ENCODE assay signal across 23 cellular contexts in genomic region chr2:235418918-235419317, GRCh38.
DNase-seq lines count a peak whose midpoint lies in the region; ATAC-seq, FAIRE-seq and TF ChIP-seq lines count a peak whose summit lies in the region.
"Had no signal": no experiment of that assay in that cellular context is flagged by ENCODE, and none has a peak within 500 bp of the region (broad histone marks: within the 10 kb centered on the region; RNA-seq: fewer than 3 reads in every experiment).

No MANE protein-coding gene starts in this region.

- no peak overlapping the region for H3K4me3 ChIP-seq in skeletal muscle cell (ENCODE audit: low read depth, low read length)
- no peak overlapping the region for H3K4me3 ChIP-seq in small intestine (ENCODE audit: low read depth in 1 of 2, low read length in 2 of 2)
- H3K4me3 ChIP-seq: GM23338 had no signal

- no peaks in the 10 kb centered on the region for H3K9me3 ChIP-seq in small intestine (ENCODE audit: control insufficient read depth, low read depth)

- TF ChIP-seq CTCF in chondrocyte (IDR thresholded peaks at IDR 0.05), result peak; percentile 27

- DNase-seq in DMS 273 (lab: John Stamatoyannopoulos, UW; ENCODE audit: unreplicated experiment), result peak; percentile 24
- DNase-seq in DMS 273 treated with DMSO at 0.1 percent for 48 hours (lab: John Stamatoyannopoulos, UW), result no peak
- DNase-seq in NCI-H526 (lab: John Stamatoyannopoulos, UW), result peak; percentile 48 to 75
- no peak for DNase-seq in chondrocyte (ENCODE audit: low spot score)
- DNase-seq in skeletal muscle cell (ENCODE audit: low read depth), result peak; percentile 25
- DNase-seq in small intestine, result no peak
- DNase-seq: CD4-positive, CD25-positive, alpha-beta regulatory T cell; DMS53; H9; KG1; MM.1S; NCI-H2029; NCI-H226; NCI-H510A; NCI-H748 treated with DMSO at 0.1 percent for 48 hours; NK-92 treated with Interleukin-12 subunit alpha and Interleukin-12 subunit beta, amount 100 ng/mL, for 24 hours; PC-3 had no signal

- peaks cover 14% of the 10 kb centered on the region for H3K4me1 Mint-ChIP-seq in chondrocyte (ENCODE audit: low read depth)
- H3K4me1 Mint-ChIP-seq: CD4-positive, CD25-positive, alpha-beta regulatory T cell had no signal

- no peak overlapping the region for H3K27ac ChIP-seq in small intestine (ENCODE audit: low read depth in 1 of 2, low read length in 1 of 2)
- H3K27ac ChIP-seq: 22Rv1 had no signal

- peaks cover 6% of the 10 kb centered on the region for H3K9me3 Mint-ChIP-seq in chondrocyte (ENCODE audit: low read depth)
- H3K9me3 Mint-ChIP-seq: CD4-positive, CD25-positive, alpha-beta regulatory T cell had no signal

- ATAC-seq in HG03045 (IDR thresholded peaks at IDR 0.05; ENCODE audit: unreplicated experiment) (no peak), GM18505 (IDR thresholded peaks at IDR 0.05; ENCODE audit: unreplicated experiment) (no peak)
- ATAC-seq: GM23338, PC-3, SK-N-SH treated with all-trans-retinoic acid at 6 μM for 48 hours had no signal

- peaks cover 2% of the 10 kb centered on the region for H3K27me3 Mint-ChIP-seq in chondrocyte (ENCODE audit: low read depth)

- TF ChIP-seq POLR2A in GM18505 (IDR thresholded peaks at IDR 0.05; ENCODE audit: borderline replicate concordance, extremely low read depth, insufficient read depth, insufficient read length), result no peak

- H3K4me3 Mint-ChIP-seq in chondrocyte (ENCODE audit: unreplicated experiment), result no peak overlapping the region
- H3K4me3 Mint-ChIP-seq: CD4-positive, CD25-positive, alpha-beta regulatory T cell; GM23338; H9 had no signal

- no peak overlapping the region for H3K27ac Mint-ChIP-seq in chondrocyte (ENCODE audit: unreplicated experiment)
- H3K27ac Mint-ChIP-seq: CD4-positive, CD25-positive, alpha-beta regulatory T cell; GM23338; H9 had no signal

- WGBS in small intestine, 3 donors, result 72 to 83% (median 79%) methylated on average over 7 of the region's 7 CpGs

- H3K4me1 ChIP-seq in small intestine (ENCODE audit: control insufficient read depth in 2 of 2, insufficient read depth in 1 of 2, low read depth in 1 of 2, low read length in 1 of 2), result no peaks in the 10 kb centered on the region

- H3K27me3 ChIP-seq in small intestine (ENCODE audit: control insufficient read depth in 2 of 2, insufficient read depth in 2 of 2, low read length in 2 of 2), result no peaks in the 10 kb centered on the region

- no peak for FAIRE-seq in small intestine (lab: Jason Lieb, UNC)
- FAIRE-seq: HTR-8/SVneo had no signal

- H3K36me3 Mint-ChIP-seq in chondrocyte (ENCODE audit: low read depth), result peaks cover 4% of the 10 kb centered on the region
- H3K36me3 Mint-ChIP-seq: CD4-positive, CD25-positive, alpha-beta regulatory T cell had no signal

- no peaks in the 10 kb centered on the region for H3K36me3 ChIP-seq in small intestine (ENCODE audit: control insufficient read depth in 2 of 2, insufficient read depth in 2 of 2, low read length in 2 of 2)

Comparison
In these comparisons a context has a peak if more than half of its experiments do, and no peak if none do; other contexts are left out.
1. DNase-seq: peak in DMS 273 (single experiment), NCI-H526 (2 of 2) and skeletal muscle cell (single experiment); none in DMS 273 treated with DMSO at 0.1 percent for 48 hours (single experiment), chondrocyte (single experiment) and small intestine (single experiment).